In genomic region chr11:129997513-129997912, GRCh38 we compare ENCODE assay signal across 16 cellular contexts. TPM values are rescaled to one million over a fixed set of nuclear protein-coding genes. Genes with fewer than 3 reads are reported as not detected.
DNase-seq lines count a peak whose midpoint lies in the region; ATAC-seq, FAIRE-seq and TF ChIP-seq lines count a peak whose summit lies in the region.
"Had no signal": no experiment of that assay in that cellular context is flagged by ENCODE, and none has a peak within 500 bp of the region (broad histone marks: within the 10 kb centered on the region; RNA-seq: fewer than 3 reads in every experiment).

No MANE protein-coding gene starts in this region.

- no peaks in the 10 kb centered on the region for H3K27me3 ChIP-seq in K562 (ENCODE audit: control insufficient read depth in 2 of 2, insufficient read depth in 2 of 2, low read length in 2 of 2)
- no peaks in the 10 kb centered on the region for H3K27me3 ChIP-seq in PC-3 (ENCODE audit: low read length)

- POLR2A ChIA-PET in OCI-LY7 (lab: Charles Lee) (interaction anchor here (0.7 to 12.4 kb wide), 7 partner anchors 19 to 74 kb away, joined by 3 to 228 read pairs (median 4); no protein-coding TSS in a partner anchor), K562 (lab: Yijun Ruan, JAX) (interaction anchor here (1.0 kb wide), 2 partner anchors 8 to 73 kb away, joined by 3 to 4 read pairs; no protein-coding TSS in a partner anchor), PC-3 (lab: Charles Lee; ENCODE audit: unreplicated experiment) (no interaction called here), RWPE1 (lab: Yijun Ruan, JAX; ENCODE audit: low non-redundant PET) (no interaction called here)

- no peak for TF ChIP-seq EP300 in K562 (IDR thresholded peaks at IDR 0.05; ENCODE audit: low read length)

- WGBS in K562 (ENCODE audit: insufficient coverage, low coverage, missing lambda C conversion rate) = 74% methylated on average over 2 of the region's 2 CpGs

- H3F3A ChIP-seq in PC-3 (ENCODE audit: low read length, unreplicated experiment) = peaks cover 4% of the 10 kb centered on the region

- no peak for ATAC-seq in K562
- ATAC-seq in PC-3 = no peak
- no peak for ATAC-seq in omental fat pad (ENCODE audit: low FRiP score)
- ATAC-seq: HCT116 had no signal

- H3K27ac ChIP-seq in C4-2B (peak overlapping the region; percentile 26), OCI-LY7 (ENCODE audit: low read depth, low read length, poor library complexity, severe bottlenecking) (no peak overlapping the region), K562 (ENCODE audit: extremely low read depth, low read depth, low read length) (no peak overlapping the region), PC-3 (ENCODE audit: low read length) (no peak overlapping the region), RWPE1 (no peak overlapping the region)
- H3K27ac ChIP-seq: KMS-11 had no signal

- H3K9me2 ChIP-seq in OCI-LY7 (ENCODE audit: insufficient read depth, low read length) (no peaks in the 10 kb centered on the region), PC-3 (replicated peaks; ENCODE audit: low read length) (no peaks in the 10 kb centered on the region)

- TF ChIP-seq CTCF in C4-2B (conservative IDR thresholded peaks at IDR 0.05) (no peak), OCI-LY7 (conservative IDR thresholded peaks at IDR 0.05; ENCODE audit: low read length) (no peak), K562 (IDR thresholded peaks at IDR 0.05 in 2 of 3, conservative IDR thresholded peaks at IDR 0.05 in 1 of 3; ENCODE audit: insufficient read depth in 2 of 3, low read depth in 1 of 3, low read length in 3 of 3) (no peak), PC-3 (conservative IDR thresholded peaks at IDR 0.05; ENCODE audit: low read depth, low read length) (no peak), omental fat pad (IDR thresholded peaks at IDR 0.05) (no peak), RWPE1 (conservative IDR thresholded peaks at IDR 0.05; ENCODE audit: low read depth) (no peak)

- no peak overlapping the region for H3K9ac ChIP-seq in K562 (ENCODE audit: insufficient read depth in 1 of 2, low read depth in 2 of 2, low read length in 2 of 2)
- no peak overlapping the region for H3K9ac ChIP-seq in PC-3 (ENCODE audit: low read length)
- H3K9ac ChIP-seq: KMS-11 had no signal

- BruUV-seq in OCI-LY7 (replicated peaks; lab: Mats Ljungman, UMichigan) (no TSS peak), K562 (replicated peaks; lab: Mats Ljungman, UMichigan) (no TSS peak), PC-3 (replicated peaks; lab: Mats Ljungman, UMichigan) (no TSS peak)

- H4K20me1 ChIP-seq in OCI-LY7 (ENCODE audit: insufficient read depth, low read length) (no peaks in the 10 kb centered on the region), K562 (replicated peaks; ENCODE audit: control insufficient read depth, insufficient read depth, low read length) (no peaks in the 10 kb centered on the region), PC-3 (ENCODE audit: low read length) (no peaks in the 10 kb centered on the region)

- no peaks in the 10 kb centered on the region for H3K9me1 ChIP-seq in K562 (ENCODE audit: control insufficient read depth, insufficient read depth, low read length)

- DNase-seq in OCI-LY7 (ENCODE audit: low spot score) (no peak), K562 (ENCODE audit: extremely low read depth in 1 of 4, low spot score in 3 of 4) (no peak), PC-3 (no peak), omental fat pad (ENCODE audit: low spot score) (no peak), COLO668 (lab: John Stamatoyannopoulos, UW; ENCODE audit: unreplicated experiment) (no peak), RWPE1 (ENCODE audit: low spot score) (no peak)
- DNase-seq: C1 segment of cervical spinal cord; CD4-positive, alpha-beta T cell; DMS153; DMS79; GF-D8; GOT3; H7 had no signal

- in situ Hi-C loops in K562 (cut with MboI) = no loop called here

- H3K4me1 ChIP-seq in OCI-LY7 (ENCODE audit: insufficient read depth, low read length, poor library complexity, severe bottlenecking) (peaks cover 87% of the 10 kb centered on the region), K562 (replicated peaks in 1 of 2; ENCODE audit: control insufficient read depth in 2 of 2, insufficient read depth in 2 of 2, low read length in 2 of 2) (peaks cover under 1 to 10% of the 10 kb centered on the region in 2 experiments; a peak in 3 of 5 replicates), PC-3 (ENCODE audit: insufficient read depth, low read length) (peaks cover 15% of the 10 kb centered on the region)

- H3K36me3 ChIP-seq in OCI-LY7 (ENCODE audit: insufficient read depth, low read length) = peaks cover 6% of the 10 kb centered on the region
- H3K36me3 ChIP-seq in K562 (ENCODE audit: control insufficient read depth, insufficient read depth, low read length) = peaks cover 3% of the 10 kb centered on the region; the same call in 1 of the 3 replicates
- H3K36me3 ChIP-seq in PC-3 (ENCODE audit: low read depth, low read length) = peaks cover 10% of the 10 kb centered on the region; the same call in 1 of the 2 replicates

- H3K4me3 ChIP-seq in OCI-LY7 (ENCODE audit: low read depth, low read length, poor library complexity, severe bottlenecking) (no peak overlapping the region), K562 (no peak overlapping the region), PC-3 (ENCODE audit: low read length) (no peak overlapping the region)

- intact Hi-C loops in OCI-LY7 (cut with micrococcal nuclease; ENCODE audit: unreplicated experiment) (no loop called here), K562 (cut with micrococcal nuclease) (no loop called here), PC-3 (cut with micrococcal nuclease) (no loop called here)

- H3K9me3 ChIP-seq in OCI-LY7 (ENCODE audit: low read length) (no peaks in the 10 kb centered on the region), K562 (replicated peaks; ENCODE audit: control insufficient read depth, insufficient read depth, low read depth, low read length) (0 out of 2 replicates have a peak, but pooled peaks cover 3% of the 10 kb centered on the region), PC-3 (ENCODE audit: low read length) (no peaks in the 10 kb centered on the region)

- H3K79me2 ChIP-seq in OCI-LY7 (ENCODE audit: insufficient read depth, low read depth, low read length) (peaks cover 33% of the 10 kb centered on the region), K562 (ENCODE audit: control insufficient read depth, insufficient read depth, low read length) (peaks cover 38% of the 10 kb centered on the region), PC-3 (ENCODE audit: low read length) (peaks cover 67% of the 10 kb centered on the region)

- no peak overlapping the region for H2AFZ ChIP-seq in OCI-LY7 (ENCODE audit: low read length)
- no peak overlapping the region for H2AFZ ChIP-seq in K562 (ENCODE audit: low read depth, low read length)
- H2AFZ ChIP-seq in PC-3 (ENCODE audit: low read length) = no peak overlapping the region

- H3K4me2 ChIP-seq in OCI-LY7 (ENCODE audit: low read length) (0 out of 2 replicates have a peak overlapping the region, but pooled peaks have one; percentile 2), K562 (ENCODE audit: insufficient read depth, low read length) (no peak overlapping the region), PC-3 (ENCODE audit: low read length) (no peak overlapping the region)
- H3K4me2 ChIP-seq: KMS-11 had no signal

- no peak for TF ChIP-seq RAD21 in K562 (CRISPR knock-in tag; conservative IDR thresholded peaks at IDR 0.05 in 1 of 2, IDR thresholded peaks at IDR 0.05 in 1 of 2)

- no peak for FAIRE-seq in K562 (lab: Jason Lieb, UNC)

- CTCF ChIA-PET in OCI-LY7 (lab: Charles Lee; ENCODE audit: unreplicated experiment) = interaction anchor here (0.6 kb wide), 1 partner anchor 193 kb away, joined by 5 read pairs; no protein-coding TSS in a partner anchor
- CTCF ChIA-PET in K562 (lab: Yijun Ruan, JAX; ENCODE audit: low intra/inter-chr PET ratio) = interaction anchor here (0.5 kb wide), 1 partner anchor 326 kb away, joined by 3 read pairs; no protein-coding TSS in a partner anchor
- CTCF ChIA-PET in PC-3 (lab: Charles Lee) = no interaction called here
- CTCF ChIA-PET in RWPE1 (lab: Yijun Ruan, JAX) = interaction anchor here (0.6 kb wide), 1 partner anchor 57 kb away, joined by 3 read pairs; no protein-coding TSS in a partner anchor

- TF ChIP-seq POLR2A in K562 (conservative IDR thresholded peaks at IDR 0.05) = no peak

TF ChIP-seq in K562, 482 proteins besides CTCF, POLR2A, EP300 and RAD21:
- TF ChIP-seq ZNF316 (IDR thresholded peaks at IDR 0.05) (peak; percentile 57), SAP30 (IDR thresholded peaks at IDR 0.05; ENCODE audit: borderline replicate concordance, insufficient read depth, low read depth, low read length, poor library complexity, severe bottlenecking) (no peak), KLF16 (IDR thresholded peaks at IDR 0.05) (no peak), NR2C1 (IDR thresholded peaks at IDR 0.05) (no peak), NR2C1 (tag; IDR thresholded peaks at IDR 0.05) (no peak)
TF ChIP-seq in K562: peak in this region for 1.

RNA-seq across cellular contexts. Expression of gene PRDM10, which starts 5.1 kb away (rescaled TPM):
- total RNA-seq in OCI-LY7 (2014; rRNA removed; shearing (Covaris generic)) = 28.7 and 29.8 TPM in 2 replicates
- total RNA-seq in OCI-LY7 (2022) (59.2 and 60.6 TPM in 2 replicates), K562 (2014; rRNA removed) (4.7 and 5.1 TPM in 2 replicates), K562 (2014; rRNA removed; fragmentation: Illumina TruSeq; extraction: Trizol) (4.3 and 4.4 TPM in 2 replicates), K562 (2015; rRNA removed; fragmentation: Illumina TruSeq; extraction: Trizol) (4.9 TPM in 2 replicates), K562 (2021) (8.9 and 9.3 TPM in 2 replicates), PC-3 (2014; rRNA removed) (7.3 and 8.5 TPM in 2 replicates), omental fat pad (10 to 100 TPM in 1 of 4 donors, 1 to 10 TPM in 3; 7.2 to 13.4 (median 8.1) TPM)
- total RNA-seq in K562 (2011; cell fraction: chromatin; rRNA removed; ENCODE audit: low replicate concordance) = 43.6 and 51.3 TPM in 2 replicates
- 17.5 and 22.8 TPM in 2 replicates for total RNA-seq in K562 (2011; cell fraction: nucleolus; rRNA removed)
- 9.8 and 24.3 TPM in 2 replicates for total RNA-seq in K562 (2011; cell fraction: nucleoplasm; rRNA removed)
- polyA plus RNA-seq in K562 (2011; rRNA removed) (4.5 and 7.0 TPM in 2 replicates), K562 (2014; fragmentation: Illumina TruSeq; extraction: Trizol) (4.9 and 6.7 TPM in 2 replicates), K562 (2014; fragmentation: Nextera tagmentation; extraction: Ambion mirVana) (under 1 TPM; 0.89 to 0.94 TPM), K562 (2014; rRNA removed) (3.1 and 4.2 TPM in 2 replicates)
- 10.6 and 14.2 TPM in 2 replicates for polyA plus RNA-seq in K562 (2011; cell fraction: cytosol; rRNA removed)
- 10.6 and 27.2 TPM in 2 replicates for polyA plus RNA-seq in K562 (2011; cell fraction: nucleus; rRNA removed)
- polyA plus RNA-seq in K562 (2012) = 2.6 and 3.4 TPM in 2 replicates
- polyA minus RNA-seq in K562 (2011; rRNA and poly(A)+ RNA removed) = 14.6 and 17.6 TPM in 2 replicates
- polyA minus RNA-seq in K562 (2011; cell fraction: cytosol; rRNA and poly(A)+ RNA removed) = 10.1 and 14.1 TPM in 2 replicates
- 8.3 and 11.3 TPM in 2 replicates for polyA minus RNA-seq in K562 (2011; cell fraction: nucleus; rRNA and poly(A)+ RNA removed)

Comparison
In these comparisons a context has a peak if more than half of its experiments do, and no peak if none do; other contexts are left out.
1. POLR2A ChIA-PET loops: an anchor here in OCI-LY7 (0.7 to 12.4 kb wide) and K562 (1.0 kb wide); none called in PC-3 and RWPE1.